29 cellular contexts compared by ENCODE assay signal in genomic region chr1:157371826-157372225, GRCh38.
"Had no signal": no experiment of that assay in that cellular context is flagged by ENCODE, and none has a peak within 500 bp of the region (broad histone marks: within the 10 kb centered on the region; RNA-seq: fewer than 3 reads in every experiment).

No MANE protein-coding gene starts in this region.

- H3K9me3 ChIP-seq: colonic mucosa, gastrocnemius medialis, ovary, psoas muscle, sigmoid colon, testis, tibial artery had no signal

- H3K27ac ChIP-seq: colonic mucosa, epithelial cell of prostate, gastrocnemius medialis, ovary, psoas muscle, sigmoid colon, testis, tibial artery had no signal

- ATAC-seq: esophagus mucosa; gastrocnemius medialis; left lobe of liver; naive thymus-derived CD8-positive, alpha-beta T cell; psoas muscle; right cardiac atrium; stimulated activated memory B cell treated with anti-CD40 and anti-IgM and Interleukin-4, amounts not matched to agents 10 μg/mL and 1 μg/mL and 100 μg/mL, for 72 hours; stimulated activated naive CD8-positive, alpha-beta T cell treated with anti-CD3 and anti-CD28 coated beads, Interleukin-15, Interleukin-2, amounts not matched to agents 100 U/mL and 50 U/mL, for 24 hours had no signal

- H3K9me3 Mint-ChIP-seq: dendritic cell treated with granulocyte-macrophage colony-stimulating factor and Interleukin-4, amounts not matched to agents 40 ng/mL and 50 ng/mL, for 4 days; endodermal cell; memory B cell; naive thymus-derived CD8-positive, alpha-beta T cell; nephron progenitor cell; stimulated activated memory B cell treated with anti-CD40 and anti-IgM and Interleukin-4, amounts not matched to agents 10 μg/mL and 1 μg/mL and 100 μg/mL, for 72 hours; type B pancreatic cell had no signal

- H3K27me3 Mint-ChIP-seq: type B pancreatic cell had no signal

- H3K4me1 ChIP-seq: colonic mucosa, gastrocnemius medialis, psoas muscle, sigmoid colon, testis, tibial artery had no signal

- H3K4me3 Mint-ChIP-seq: dendritic cell treated with granulocyte-macrophage colony-stimulating factor and Interleukin-4, amounts not matched to agents 40 ng/mL and 50 ng/mL, for 4 days; endodermal cell; memory B cell; naive thymus-derived CD8-positive, alpha-beta T cell; nephron progenitor cell; stimulated activated memory B cell treated with anti-CD40 and anti-IgM and Interleukin-4, amounts not matched to agents 10 μg/mL and 1 μg/mL and 100 μg/mL, for 72 hours; type B pancreatic cell had no signal

- H3K36me3 Mint-ChIP-seq: memory B cell; naive thymus-derived CD8-positive, alpha-beta T cell; stimulated activated memory B cell treated with anti-CD40 and anti-IgM and Interleukin-4, amounts not matched to agents 10 μg/mL and 1 μg/mL and 100 μg/mL, for 72 hours; type B pancreatic cell had no signal

- H3K27me3 ChIP-seq: colonic mucosa, ovary, sigmoid colon, testis had no signal

- H3K27ac Mint-ChIP-seq: dendritic cell treated with granulocyte-macrophage colony-stimulating factor and Interleukin-4, amounts not matched to agents 40 ng/mL and 50 ng/mL, for 4 days; endodermal cell; memory B cell; naive thymus-derived CD8-positive, alpha-beta T cell; nephron progenitor cell; stimulated activated memory B cell treated with anti-CD40 and anti-IgM and Interleukin-4, amounts not matched to agents 10 μg/mL and 1 μg/mL and 100 μg/mL, for 72 hours; type B pancreatic cell had no signal

- H3K36me3 ChIP-seq: colonic mucosa, gastrocnemius medialis, ovary, sigmoid colon, tibial artery had no signal

- H3K4me1 Mint-ChIP-seq: naive thymus-derived CD8-positive, alpha-beta T cell; nephron progenitor cell; stimulated activated memory B cell treated with anti-CD40 and anti-IgM and Interleukin-4, amounts not matched to agents 10 μg/mL and 1 μg/mL and 100 μg/mL, for 72 hours had no signal

- H3K4me3 ChIP-seq: colonic mucosa, gastrocnemius medialis, lung, ovary, psoas muscle, sigmoid colon, testis, tibial artery had no signal

- DNase-seq: colonic mucosa; effector CD8-positive, alpha-beta T cell; endodermal cell; foreskin fibroblast; gastrocnemius medialis; head of caudate nucleus; kidney; naive thymus-derived CD8-positive, alpha-beta T cell; nephron progenitor cell; occipital lobe; ovary; posterior cingulate gyrus; psoas muscle; right cardiac atrium; sigmoid colon; stimulated activated CD4-positive, alpha-beta T cell treated with anti-CD3 and anti-CD28 coated beads, Interleukin-2, amount 100 ng/mL, for 24 hours; stimulated activated CD4-positive, alpha-beta T cell treated with anti-CD3 and anti-CD28 coated beads, Interleukin-4, amount 100 ng/mL, for 4 hours; stimulated activated naive CD8-positive, alpha-beta T cell treated with anti-CD3 and anti-CD28 coated beads, Interleukin-15, Interleukin-2, amounts not matched to agents 100 U/mL and 50 U/mL, for 24 hours; substantia nigra; testis; tibial artery had no signal
